ENCODE assay signal across 28 cellular contexts in the genomic region with DNA sequence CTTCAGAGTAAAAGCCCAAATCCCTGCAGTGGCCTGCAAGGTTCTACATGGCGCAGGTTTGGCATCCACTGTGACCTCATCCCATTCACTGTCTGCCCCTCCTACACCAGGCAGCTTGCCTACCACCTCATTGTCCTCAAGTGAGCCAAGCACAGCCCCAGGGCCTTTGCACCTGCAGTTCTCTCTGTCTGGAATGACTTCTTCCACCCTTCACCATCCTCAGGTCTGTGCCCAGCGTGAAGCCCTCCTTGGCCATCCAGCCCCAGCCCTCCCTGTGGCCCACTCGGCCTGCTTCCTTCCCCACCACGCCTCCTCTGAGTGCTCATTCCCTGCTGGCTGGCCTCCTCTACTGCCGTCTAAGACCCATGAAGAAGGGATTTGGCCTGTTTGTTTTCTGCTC. TPM values are rescaled to one million over a fixed set of nuclear protein-coding genes. Genes with fewer than 3 reads are reported as not detected.
DNase-seq lines count a peak whose midpoint lies in the region; ATAC-seq, FAIRE-seq and TF ChIP-seq lines count a peak whose summit lies in the region.
"Had no signal": no experiment of that assay in that cellular context is flagged by ENCODE, and none has a peak within 500 bp of the region (broad histone marks: within the 10 kb centered on the region; RNA-seq: fewer than 3 reads in every experiment).

No MANE protein-coding gene starts in this region.

- in situ Hi-C loops in K562 (cut with MboI): no loop called here

- H3K27me3 ChIP-seq in K562 (ENCODE audit: control insufficient read depth in 2 of 2, insufficient read depth in 2 of 2, low read length in 2 of 2): no peaks in the 10 kb centered on the region
- H3K27me3 ChIP-seq in spleen (replicated peaks in 1 of 7): no peaks in the 10 kb centered on the region
- H3K27me3 ChIP-seq: BE2C, SJCRH30 had no signal

- no peak overlapping the region for H3K4me2 ChIP-seq in K562 (ENCODE audit: insufficient read depth, low read length)

- H3K9me1 ChIP-seq in K562 (ENCODE audit: control insufficient read depth, insufficient read depth, low read length): no peaks in the 10 kb centered on the region

- no peak for ATAC-seq in activated naive CD8-positive, alpha-beta T cell treated with anti-CD3 and anti-CD28 coated beads, Interleukin-2, amount 50 U/mL, for 24 hours
- ATAC-seq in K562 (no peak), GM19035 (IDR thresholded peaks at IDR 0.05; ENCODE audit: unreplicated experiment) (no peak)
- no peak for ATAC-seq in stimulated activated memory B cell treated with anti-CD40 and anti-IgM and Interleukin-4, amounts not matched to agents 10 μg/mL and 1 μg/mL and 100 μg/mL, for 72 hours
- ATAC-seq: HCT116, SK-N-SH treated with all-trans-retinoic acid at 6 μM for 48 hours had no signal

- H3K79me2 ChIP-seq in K562 (ENCODE audit: control insufficient read depth, insufficient read depth, low read length): no peaks in the 10 kb centered on the region

- no peak overlapping the region for H3K27ac ChIP-seq in HEK293 (ENCODE audit: extremely low read depth, low read depth, low read length)
- H3K27ac ChIP-seq in K562 (ENCODE audit: extremely low read depth, low read depth, low read length): no peak overlapping the region
- H3K27ac ChIP-seq in spleen: no peak overlapping the region
- H3K27ac ChIP-seq: SJCRH30 had no signal

- TF ChIP-seq POLR2A in K562 (conservative IDR thresholded peaks at IDR 0.05) (no peak), spleen (IDR thresholded peaks at IDR 0.05) (no peak)

- no TSS peak for BruUV-seq in K562 (replicated peaks; lab: Mats Ljungman, UMichigan)

- no peaks in the 10 kb centered on the region for H4K20me1 ChIP-seq in K562 (replicated peaks; ENCODE audit: control insufficient read depth, insufficient read depth, low read length)

- H3K9ac ChIP-seq in K562 (ENCODE audit: insufficient read depth in 1 of 2, low read depth in 2 of 2, low read length in 2 of 2): no peak overlapping the region

- no peaks in the 10 kb centered on the region for H3K27me3 Mint-ChIP-seq in activated naive CD8-positive, alpha-beta T cell treated with anti-CD3 and anti-CD28 coated beads, Interleukin-2, amount 50 U/mL, for 24 hours
- peaks cover 5% of the 10 kb centered on the region for H3K27me3 Mint-ChIP-seq in activated naive CD8-positive, alpha-beta T cell treated with anti-CD3 and anti-CD28 coated beads for 36 hours
- H3K27me3 Mint-ChIP-seq in stimulated activated memory B cell treated with anti-CD40 and anti-IgM and Interleukin-4, amounts not matched to agents 10 μg/mL and 1 μg/mL and 100 μg/mL, for 72 hours: peaks cover 44% of the 10 kb centered on the region

- H2AFZ ChIP-seq in K562 (ENCODE audit: low read depth, low read length): no peak overlapping the region

- H3K27ac Mint-ChIP-seq in activated naive CD8-positive, alpha-beta T cell treated with anti-CD3 and anti-CD28 coated beads, Interleukin-2, amount 50 U/mL, for 24 hours: peak overlapping the region; percentile 64
- no peak overlapping the region for H3K27ac Mint-ChIP-seq in activated naive CD8-positive, alpha-beta T cell treated with anti-CD3 and anti-CD28 coated beads for 36 hours
- no peak overlapping the region for H3K27ac Mint-ChIP-seq in stimulated activated memory B cell treated with anti-CD40 and anti-IgM and Interleukin-4, amounts not matched to agents 10 μg/mL and 1 μg/mL and 100 μg/mL, for 72 hours

- TF ChIP-seq CTCF in HEK293 (tag by site-specific recombination; IDR thresholded peaks at IDR 0.05): no peak
- TF ChIP-seq CTCF in K562 (IDR thresholded peaks at IDR 0.05 in 2 of 3, conservative IDR thresholded peaks at IDR 0.05 in 1 of 3; ENCODE audit: insufficient read depth in 2 of 3, low read depth in 1 of 3, low read length in 3 of 3): no peak
- TF ChIP-seq CTCF in spleen (IDR thresholded peaks at IDR 0.05 in 8 of 11, conservative IDR thresholded peaks at IDR 0.05 in 3 of 11): no peak

- WGBS in K562 (ENCODE audit: insufficient coverage, low coverage, missing lambda C conversion rate): 65% methylated on average over 5 of the region's 5 CpGs
- 89 to 94% (median 91%) methylated on average over 5 of the region's 5 CpGs for WGBS in spleen, 5 donors

- no peaks in the 10 kb centered on the region for H3K4me1 ChIP-seq in HEK293 (ENCODE audit: control insufficient read depth, insufficient read depth, low read length)
- peaks cover 4 to 5% of the 10 kb centered on the region in 2 experiments; a peak in 3 of 5 replicates for H3K4me1 ChIP-seq in K562 (replicated peaks in 1 of 2; ENCODE audit: control insufficient read depth in 2 of 2, insufficient read depth in 2 of 2, low read length in 2 of 2)
- peaks cover 0 to 4% (median 0%) of the 10 kb centered on the region in 6 donors for H3K4me1 ChIP-seq in spleen

- TF ChIP-seq RAD21 in K562 (CRISPR knock-in tag; conservative IDR thresholded peaks at IDR 0.05 in 1 of 2, IDR thresholded peaks at IDR 0.05 in 1 of 2): no peak

- CTCF ChIA-PET in HEK293 (lab: Yijun Ruan, JAX): no interaction called here
- CTCF ChIA-PET in K562 (lab: Yijun Ruan, JAX; ENCODE audit: low intra/inter-chr PET ratio): no interaction called here

- DNase-seq in activated naive CD8-positive, alpha-beta T cell treated with anti-CD3 and anti-CD28 coated beads, Interleukin-2, amount 50 U/mL, for 24 hours: no peak
- DNase-seq in activated naive CD8-positive, alpha-beta T cell treated with anti-CD3 and anti-CD28 coated beads for 36 hours: no peak
- DNase-seq in K562 (ENCODE audit: extremely low read depth in 1 of 4, low spot score in 3 of 4): no peak
- peak; percentile 54 for DNase-seq in spleen
- no peak for DNase-seq in cerebellar nuclear complex (lab: John Stamatoyannopoulos, UW)
- DNase-seq: 8988T, ACHN, BE2C, Calu3, DMS153, DND-41, Karpas-422, MV-4-11, NCI-H1105 treated with DMSO at 0.1 percent for 48 hours, NCI-H146, NCI-H1930, NCI-H2107, NCI-H524, NCI-H774, SJCRH30 had no signal

- intact Hi-C loops in K562 (cut with micrococcal nuclease): no loop called here
- intact Hi-C loops in spleen (cut with DNase I; ENCODE audit: low total_unique reads): no loop called here

- no peaks in the 10 kb centered on the region for H3K36me3 ChIP-seq in HEK293 (ENCODE audit: control insufficient read depth in 2 of 2, insufficient read depth in 1 of 2, low read length in 2 of 2)
- H3K36me3 ChIP-seq in K562 (ENCODE audit: control insufficient read depth, insufficient read depth, low read length): no peaks in the 10 kb centered on the region
- H3K36me3 ChIP-seq in spleen: no peaks in the 10 kb centered on the region
- H3K36me3 ChIP-seq: BE2C, SJCRH30 had no signal

- POLR2A ChIA-PET in HEK293 (lab: Yijun Ruan, JAX): no interaction called here
- POLR2A ChIA-PET in K562 (lab: Yijun Ruan, JAX): no interaction called here

- H3K4me3 ChIP-seq in HEK293 (ENCODE audit: low read depth, low read length) (no peak overlapping the region), K562 (no peak overlapping the region), spleen (no peak overlapping the region)
- H3K4me3 ChIP-seq: SJCRH30 had no signal

- FAIRE-seq in K562 (lab: Jason Lieb, UNC): no peak
- FAIRE-seq: H1, RCC 7860 had no signal

- H3K36me3 Mint-ChIP-seq in activated naive CD8-positive, alpha-beta T cell treated with anti-CD3 and anti-CD28 coated beads, Interleukin-2, amount 50 U/mL, for 24 hours (ENCODE audit: low read depth): no peaks in the 10 kb centered on the region
- H3K36me3 Mint-ChIP-seq in activated naive CD8-positive, alpha-beta T cell treated with anti-CD3 and anti-CD28 coated beads for 36 hours: peaks cover 7% of the 10 kb centered on the region
- peaks cover 11% of the 10 kb centered on the region for H3K36me3 Mint-ChIP-seq in stimulated activated memory B cell treated with anti-CD40 and anti-IgM and Interleukin-4, amounts not matched to agents 10 μg/mL and 1 μg/mL and 100 μg/mL, for 72 hours
- H3K36me3 Mint-ChIP-seq: CD14-positive monocyte had no signal

- TF ChIP-seq EP300 in K562 (IDR thresholded peaks at IDR 0.05; ENCODE audit: low read length): no peak

- H3K9me3 Mint-ChIP-seq in activated naive CD8-positive, alpha-beta T cell treated with anti-CD3 and anti-CD28 coated beads, Interleukin-2, amount 50 U/mL, for 24 hours: peaks cover 9% of the 10 kb centered on the region
- no peaks in the 10 kb centered on the region for H3K9me3 Mint-ChIP-seq in activated naive CD8-positive, alpha-beta T cell treated with anti-CD3 and anti-CD28 coated beads for 36 hours
- H3K9me3 Mint-ChIP-seq in stimulated activated memory B cell treated with anti-CD40 and anti-IgM and Interleukin-4, amounts not matched to agents 10 μg/mL and 1 μg/mL and 100 μg/mL, for 72 hours: peaks cover 5% of the 10 kb centered on the region

- H3K9me3 ChIP-seq in HEK293 (ENCODE audit: control insufficient read depth, insufficient read depth, low read depth, low read length) (no peaks in the 10 kb centered on the region), K562 (replicated peaks; ENCODE audit: control insufficient read depth, insufficient read depth, low read depth, low read length) (peaks cover 1% of the 10 kb centered on the region; the same call in 1 of the 2 replicates), spleen (peaks cover 0 to 9% (median 0%) of the 10 kb centered on the region in 8 donors)
- H3K9me3 ChIP-seq: BE2C, SJCRH30 had no signal

- peaks cover 20% of the 10 kb centered on the region for H3K4me1 Mint-ChIP-seq in activated naive CD8-positive, alpha-beta T cell treated with anti-CD3 and anti-CD28 coated beads, Interleukin-2, amount 50 U/mL, for 24 hours
- peaks cover 9% of the 10 kb centered on the region for H3K4me1 Mint-ChIP-seq in activated naive CD8-positive, alpha-beta T cell treated with anti-CD3 and anti-CD28 coated beads for 36 hours
- H3K4me1 Mint-ChIP-seq in stimulated activated memory B cell treated with anti-CD40 and anti-IgM and Interleukin-4, amounts not matched to agents 10 μg/mL and 1 μg/mL and 100 μg/mL, for 72 hours: peaks cover 16% of the 10 kb centered on the region

- no peak overlapping the region for H3K4me3 Mint-ChIP-seq in activated naive CD8-positive, alpha-beta T cell treated with anti-CD3 and anti-CD28 coated beads, Interleukin-2, amount 50 U/mL, for 24 hours
- no peak overlapping the region for H3K4me3 Mint-ChIP-seq in activated naive CD8-positive, alpha-beta T cell treated with anti-CD3 and anti-CD28 coated beads for 36 hours
- H3K4me3 Mint-ChIP-seq in stimulated activated memory B cell treated with anti-CD40 and anti-IgM and Interleukin-4, amounts not matched to agents 10 μg/mL and 1 μg/mL and 100 μg/mL, for 72 hours: no peak overlapping the region
- H3K4me3 Mint-ChIP-seq: CD14-positive monocyte had no signal

RNA-seq across cellular contexts. Expression of a gene that starts 32.6 kb away (rescaled TPM):
- total RNA-seq in activated naive CD8-positive, alpha-beta T cell treated with anti-CD3 and anti-CD28 coated beads for 36 hours: 10 to 100 TPM; 57.9 to 58.9 TPM
- total RNA-seq in K562 (2011; cell fraction: chromatin; rRNA removed; ENCODE audit: low replicate concordance): 51.8 and 53.3 TPM in 2 replicates
- 34.2 and 44.7 TPM in 2 replicates for total RNA-seq in K562 (2011; cell fraction: nucleolus; rRNA removed)
- 38.6 and 66.0 TPM in 2 replicates for total RNA-seq in K562 (2011; cell fraction: nucleoplasm; rRNA removed)
- total RNA-seq in K562 (2014; rRNA removed) (44.3 and 54.0 TPM in 2 replicates), K562 (2014; rRNA removed; fragmentation: Illumina TruSeq; extraction: Trizol) (56.4 and 59.4 TPM in 2 replicates), K562 (2015; rRNA removed; fragmentation: Illumina TruSeq; extraction: Trizol) (42.8 and 50.7 TPM in 2 replicates), K562 (2021) (53.0 and 57.9 TPM in 2 replicates), spleen (10 to 100 TPM; 32.1 to 73.9 (median 48.9) TPM)
- polyA plus RNA-seq in K562 (2011; rRNA removed) (68.5 and 87.1 TPM in 2 replicates), K562 (2014; fragmentation: Illumina TruSeq; extraction: Trizol) (82.6 and 88.1 TPM in 2 replicates), K562 (2014; fragmentation: Nextera tagmentation; extraction: Ambion mirVana) (10 to 100 TPM; 18.1 to 24.9 TPM), K562 (2014; rRNA removed) (52.9 and 62.2 TPM in 2 replicates), spleen (10 to 100 TPM; 34.3 to 49.3 (median 46.0) TPM)
- 52.0 and 70.8 TPM in 2 replicates for polyA plus RNA-seq in K562 (2011; cell fraction: cytosol; rRNA removed)
- polyA plus RNA-seq in K562 (2011; cell fraction: nucleus; rRNA removed): 21.9 and 30.1 TPM in 2 replicates
- 55.3 and 72.7 TPM in 2 replicates for polyA plus RNA-seq in K562 (2012)
- 36.2 and 36.5 TPM in 2 replicates for polyA minus RNA-seq in K562 (2011; rRNA and poly(A)+ RNA removed)
- polyA minus RNA-seq in K562 (2011; cell fraction: cytosol; rRNA and poly(A)+ RNA removed): 22.9 and 26.1 TPM in 2 replicates
- polyA minus RNA-seq in K562 (2011; cell fraction: nucleus; rRNA and poly(A)+ RNA removed): 21.5 and 27.3 TPM in 2 replicates
